In genomic region chr7:4299431-4299830, GRCh38 we compare ENCODE assay signal across 34 cellular contexts.
"Had no signal": no experiment of that assay in that cellular context is flagged by ENCODE, and none has a peak within 500 bp of the region (broad histone marks: within the 10 kb centered on the region; RNA-seq: fewer than 3 reads in every experiment).

No MANE protein-coding gene starts in this region.

- H3K4me3 ChIP-seq: adrenal gland, body of pancreas had no signal

- DNase-seq: activated B cell treated with CpG ODN at 0.5 μM for 24 hours; activated CD4-positive, alpha-beta T cell treated with anti-CD3 and anti-CD28 coated beads for 48 hours; activated CD4-positive, alpha-beta T cell treated with anti-CD3 and anti-CD28 coated beads, Interleukin-2, amount 50 U/mL, for 1 hour; activated CD4-positive, alpha-beta T cell treated with anti-CD3 and anti-CD28 coated beads, Interleukin-2, amount 50 U/mL, for 48 hours; activated CD8-positive, alpha-beta memory T cell treated with anti-CD3 and anti-CD28 coated beads for 24 hours; activated CD8-positive, alpha-beta T cell treated with anti-CD3 and anti-CD28 coated beads for 36 hours; activated effector memory CD4-positive, alpha-beta T cell treated with anti-CD3 and anti-CD28 coated beads, Interleukin-2, amount 50 U/mL, for 16 hours; activated naive CD4-positive, alpha-beta T cell treated with anti-CD3 and anti-CD28 coated beads for 36 hours; activated naive CD8-positive, alpha-beta T cell treated with anti-CD3 and anti-CD28 coated beads for 36 hours; activated naive CD8-positive, alpha-beta T cell treated with anti-CD3 and anti-CD28 coated beads, Interleukin-2, amount 50 U/mL, for 24 hours; activated T-cell treated with anti-CD3 and anti-CD28 coated beads, Interleukin-2, amount 50 U/mL, for 4 hours; adrenal gland; amygdala; aorta; body of pancreas; caudate nucleus; cortex of kidney; dermis blood vessel endothelial cell; effector CD4-positive, alpha-beta T cell; effector memory CD8-positive, alpha-beta T cell; foreskin fibroblast; SW 1271; T-cell; T-helper 9 cell; WERI-Rb-1 had no signal

- H3K36me3 ChIP-seq: adrenal gland, WERI-Rb-1 had no signal

- H3K36me3 Mint-ChIP-seq: activated naive CD4-positive, alpha-beta T cell treated with anti-CD3 and anti-CD28 coated beads, Interleukin-2, amount 50 U/mL, for 24 hours; activated naive CD8-positive, alpha-beta T cell treated with anti-CD3 and anti-CD28 coated beads for 36 hours; T-cell had no signal

- H3K27me3 Mint-ChIP-seq: activated B cell treated with CpG ODN at 0.5 μM for 24 hours; activated naive CD4-positive, alpha-beta T cell treated with anti-CD3 and anti-CD28 coated beads, Interleukin-2, amount 50 U/mL, for 24 hours had no signal

- H3K27ac ChIP-seq: adrenal gland, body of pancreas, epithelial cell of prostate, WERI-Rb-1 had no signal

- H3K9me3 ChIP-seq: adrenal gland, body of pancreas had no signal

- FAIRE-seq: colon, endometrium, endothelial cell of umbilical vein, frontal cortex had no signal

- H3K4me3 Mint-ChIP-seq: activated B cell treated with CpG ODN at 0.5 μM for 24 hours; activated CD8-positive, alpha-beta T cell treated with anti-CD3 and anti-CD28 coated beads for 36 hours; activated naive CD4-positive, alpha-beta T cell treated with anti-CD3 and anti-CD28 coated beads for 36 hours; activated naive CD4-positive, alpha-beta T cell treated with anti-CD3 and anti-CD28 coated beads, Interleukin-2, amount 50 U/mL, for 24 hours; activated naive CD8-positive, alpha-beta T cell treated with anti-CD3 and anti-CD28 coated beads for 36 hours; activated naive CD8-positive, alpha-beta T cell treated with anti-CD3 and anti-CD28 coated beads, Interleukin-2, amount 50 U/mL, for 24 hours; activated T-cell treated with anti-CD3 and anti-CD28 coated beads, Interleukin-2, amount 50 U/mL, for 4 hours; activated T-helper 1 cell treated with anti-CD3 and anti-CD28 coated beads, Interleukin-12 subunit alpha, Interleukin-12 subunit beta, Interleukin-2, Interleukin-4 antibody, amounts not matched to agents 30 ng/mL and 10 ng/mL and 1 ng/mL, durations not matched to agents 14 hours and 24 hours and 36 hours; effector memory CD8-positive, alpha-beta T cell; T-cell; T-helper 1 cell treated with Interleukin-12 subunit alpha and Interleukin-12 subunit beta and Interleukin-4 antibody, amounts not matched to agents 30 μg/mL and 1 μg/mL, for 36 hours had no signal

- H3K27ac Mint-ChIP-seq: activated B cell treated with CpG ODN at 0.5 μM for 24 hours; activated CD8-positive, alpha-beta T cell treated with anti-CD3 and anti-CD28 coated beads for 36 hours; activated naive CD4-positive, alpha-beta T cell treated with anti-CD3 and anti-CD28 coated beads for 36 hours; activated naive CD4-positive, alpha-beta T cell treated with anti-CD3 and anti-CD28 coated beads, Interleukin-2, amount 50 U/mL, for 24 hours; activated naive CD8-positive, alpha-beta T cell treated with anti-CD3 and anti-CD28 coated beads for 36 hours; activated naive CD8-positive, alpha-beta T cell treated with anti-CD3 and anti-CD28 coated beads, Interleukin-2, amount 50 U/mL, for 24 hours; activated T-helper 1 cell treated with anti-CD3 and anti-CD28 coated beads, Interleukin-12 subunit alpha, Interleukin-12 subunit beta, Interleukin-2, Interleukin-4 antibody, amounts not matched to agents 30 ng/mL and 10 ng/mL and 1 ng/mL, durations not matched to agents 14 hours and 24 hours and 36 hours; activated T-helper 2 cell treated with anti-CD3 and anti-CD28 coated beads, Interferon-gamma antibody, Interleukin-2, Interleukin-4, amounts not matched to agents 10 μg/mL and 5 μg/mL and 100 μg/mL, durations not matched to agents 14 hours and 24 hours and 36 hours; effector memory CD8-positive, alpha-beta T cell; T-cell; T-helper 1 cell treated with Interleukin-12 subunit alpha and Interleukin-12 subunit beta and Interleukin-4 antibody, amounts not matched to agents 30 μg/mL and 1 μg/mL, for 36 hours had no signal

- H3K4me1 ChIP-seq: adrenal gland, body of pancreas had no signal

- H3K27me3 ChIP-seq: adrenal gland, body of pancreas had no signal

- H3K9me3 Mint-ChIP-seq: activated CD8-positive, alpha-beta T cell treated with anti-CD3 and anti-CD28 coated beads for 36 hours had no signal

- H3K4me1 Mint-ChIP-seq: activated B cell treated with CpG ODN at 0.5 μM for 24 hours; activated naive CD4-positive, alpha-beta T cell treated with anti-CD3 and anti-CD28 coated beads, Interleukin-2, amount 50 U/mL, for 24 hours; activated naive CD8-positive, alpha-beta T cell treated with anti-CD3 and anti-CD28 coated beads for 36 hours; activated naive CD8-positive, alpha-beta T cell treated with anti-CD3 and anti-CD28 coated beads, Interleukin-2, amount 50 U/mL, for 24 hours; T-cell had no signal
